In the genomic region with DNA sequence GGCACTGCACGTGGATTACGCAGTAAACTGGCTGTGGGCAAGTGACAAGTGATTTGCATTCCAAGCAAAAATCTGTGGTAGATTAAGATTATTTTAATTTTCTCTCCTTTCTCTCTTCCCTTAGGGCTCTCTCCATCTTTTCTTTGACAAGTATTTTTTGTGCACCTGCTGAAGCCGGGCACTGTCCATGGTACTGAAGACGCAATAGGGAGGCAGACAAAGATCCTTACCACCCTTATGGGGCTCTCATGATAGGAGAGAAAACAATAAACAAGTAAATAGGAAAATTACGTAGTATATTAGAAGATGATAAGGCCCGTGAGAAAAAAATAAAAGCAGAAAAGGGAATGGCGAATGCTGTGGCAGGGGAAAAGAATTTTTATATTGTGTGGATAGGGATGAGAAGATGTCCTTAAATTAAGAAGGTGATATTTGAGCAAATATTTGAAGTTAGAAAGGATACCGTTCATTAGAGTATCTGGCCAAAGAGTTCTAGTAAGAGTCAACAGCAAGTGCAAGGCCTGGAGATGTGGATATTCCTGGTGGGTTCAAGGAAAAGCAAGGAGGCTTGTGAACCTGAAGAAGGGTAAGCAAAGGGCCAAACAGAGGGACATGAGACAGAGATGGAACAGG, we compare ENCODE assay signal across 13 cellular contexts.
A peak's percentile ranks its signal among the peaks of the same experiment; 100 is the strongest.
DNase-seq lines count a peak whose midpoint lies in the region; ATAC-seq, FAIRE-seq and TF ChIP-seq lines count a peak whose summit lies in the region.
"Had no signal": no experiment of that assay in that cellular context is flagged by ENCODE, and none has a peak within 500 bp of the region (broad histone marks: within the 10 kb centered on the region; RNA-seq: fewer than 3 reads in every experiment).

No MANE protein-coding gene starts in this region.

- H3K4me1 ChIP-seq in cardiac muscle cell (ENCODE audit: low read depth) (no peaks in the 10 kb centered on the region), heart left ventricle (no peaks in the 10 kb centered on the region)
- H3K4me1 ChIP-seq: prostate gland had no signal

- intact Hi-C loops in heart left ventricle (cut with DNase I): no loop called here

- FAIRE-seq in urothelium cell line (lab: Jason Lieb, UNC): no peak

- H3K4me3 ChIP-seq in cardiac muscle cell (no peak overlapping the region), heart left ventricle (no peak overlapping the region)
- H3K4me3 ChIP-seq: coronary artery, prostate gland had no signal

- ATAC-seq in heart left ventricle (no peak), HG02973 (IDR thresholded peaks at IDR 0.05; ENCODE audit: unreplicated experiment) (no peak), GM21447 (IDR thresholded peaks at IDR 0.05; ENCODE audit: unreplicated experiment) (no peak)

- DNase-seq in cardiac muscle cell (ENCODE audit: low read depth in 1 of 2, low spot score in 1 of 2) (peak; percentile 4 to 79), heart left ventricle (no peak), erythroblast (lab: John Stamatoyannopoulos, UW) (peak; percentile 2 to 13), urothelium cell line (ENCODE audit: low spot score) (peak; percentile 41), CD1c-positive myeloid dendritic cell (ENCODE audit: extremely low spot score) (no peak)
- DNase-seq: activated T-cell treated with anti-CD3 and anti-CD28 coated beads, Interleukin-2, amount 50 U/mL, for 24 hours; CD4-positive, CD25-positive, alpha-beta regulatory T cell; NCI-H2171 had no signal

- H3K36me3 ChIP-seq in cardiac muscle cell (no peaks in the 10 kb centered on the region), heart left ventricle (no peaks in the 10 kb centered on the region)
- H3K36me3 ChIP-seq: prostate gland had no signal

- 38 to 54% (median 45%) methylated on average over 8 of the region's 8 CpGs for WGBS in heart left ventricle, 4 donors

- H3K9me3 ChIP-seq in cardiac muscle cell (ENCODE audit: low read depth): no peaks in the 10 kb centered on the region
- no peaks in the 10 kb centered on the region for H3K9me3 ChIP-seq in heart left ventricle
- H3K9me3 ChIP-seq: prostate gland had no signal

- H3K27ac ChIP-seq in cardiac muscle cell (no peak overlapping the region), heart left ventricle (no peak overlapping the region)
- H3K27ac ChIP-seq: coronary artery, prostate gland had no signal

- TF ChIP-seq CTCF in cardiac muscle cell (IDR thresholded peaks at IDR 0.05; ENCODE audit: low read depth, low read length) (no peak), heart left ventricle (IDR thresholded peaks at IDR 0.05) (no peak)

- TF ChIP-seq POLR2A in heart left ventricle (IDR thresholded peaks at IDR 0.05) (no peak), erythroblast (IDR thresholded peaks at IDR 0.05; ENCODE audit: low read length) (no peak)

- H3K27me3 ChIP-seq in cardiac muscle cell: peaks cover 2% of the 10 kb centered on the region
- H3K27me3 ChIP-seq in heart left ventricle: peaks cover 0 to 9% (median 0%) of the 10 kb centered on the region in 9 donors

TF ChIP-seq in PFSK-1, 5 proteins besides CTCF, POLR2A, EP300 and RAD21:
- no peak for TF ChIP-seq SIN3A (IDR thresholded peaks at IDR 0.05; ENCODE audit: borderline replicate concordance, insufficient read depth, low read length)
- TF ChIP-seq, protein P1, sequence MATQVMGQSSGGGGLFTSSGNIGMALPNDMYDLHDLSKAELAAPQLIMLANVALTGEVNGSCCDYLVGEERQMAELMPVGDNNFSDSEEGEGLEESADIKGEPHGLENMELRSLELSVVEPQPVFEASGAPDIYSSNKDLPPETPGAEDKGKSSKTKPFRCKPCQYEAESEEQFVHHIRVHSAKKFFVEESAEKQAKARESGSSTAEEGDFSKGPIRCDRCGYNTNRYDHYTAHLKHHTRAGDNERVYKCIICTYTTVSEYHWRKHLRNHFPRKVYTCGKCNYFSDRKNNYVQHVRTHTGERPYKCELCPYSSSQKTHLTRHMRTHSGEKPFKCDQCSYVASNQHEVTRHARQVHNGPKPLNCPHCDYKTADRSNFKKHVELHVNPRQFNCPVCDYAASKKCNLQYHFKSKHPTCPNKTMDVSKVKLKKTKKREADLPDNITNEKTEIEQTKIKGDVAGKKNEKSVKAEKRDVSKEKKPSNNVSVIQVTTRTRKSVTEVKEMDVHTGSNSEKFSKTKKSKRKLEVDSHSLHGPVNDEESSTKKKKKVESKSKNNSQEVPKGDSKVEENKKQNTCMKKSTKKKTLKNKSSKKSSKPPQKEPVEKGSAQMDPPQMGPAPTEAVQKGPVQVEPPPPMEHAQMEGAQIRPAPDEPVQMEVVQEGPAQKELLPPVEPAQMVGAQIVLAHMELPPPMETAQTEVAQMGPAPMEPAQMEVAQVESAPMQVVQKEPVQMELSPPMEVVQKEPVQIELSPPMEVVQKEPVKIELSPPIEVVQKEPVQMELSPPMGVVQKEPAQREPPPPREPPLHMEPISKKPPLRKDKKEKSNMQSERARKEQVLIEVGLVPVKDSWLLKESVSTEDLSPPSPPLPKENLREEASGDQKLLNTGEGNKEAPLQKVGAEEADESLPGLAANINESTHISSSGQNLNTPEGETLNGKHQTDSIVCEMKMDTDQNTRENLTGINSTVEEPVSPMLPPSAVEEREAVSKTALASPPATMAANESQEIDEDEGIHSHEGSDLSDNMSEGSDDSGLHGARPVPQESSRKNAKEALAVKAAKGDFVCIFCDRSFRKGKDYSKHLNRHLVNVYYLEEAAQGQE (IDR thresholded peaks at IDR 0.05; ENCODE audit: insufficient read depth in 1 of 2, low read depth in 2 of 2, low read length in 2 of 2): peak; percentile 76 to 95
- no peak for TF ChIP-seq FOXP2 (optimal IDR thresholded peaks at IDR 0.05; ENCODE audit: borderline replicate concordance, extremely low read depth, extremely low read length, insufficient read depth)

Comparison
In these comparisons a context has a peak if more than half of its experiments do, and no peak if none do; other contexts are left out.
1. DNase-seq: peak in cardiac muscle cell (2 of 2), erythroblast (2 of 2) and urothelium cell line (single experiment); none in heart left ventricle (0 of 5) and CD1c-positive myeloid dendritic cell (single experiment).